In the genomic region with DNA sequence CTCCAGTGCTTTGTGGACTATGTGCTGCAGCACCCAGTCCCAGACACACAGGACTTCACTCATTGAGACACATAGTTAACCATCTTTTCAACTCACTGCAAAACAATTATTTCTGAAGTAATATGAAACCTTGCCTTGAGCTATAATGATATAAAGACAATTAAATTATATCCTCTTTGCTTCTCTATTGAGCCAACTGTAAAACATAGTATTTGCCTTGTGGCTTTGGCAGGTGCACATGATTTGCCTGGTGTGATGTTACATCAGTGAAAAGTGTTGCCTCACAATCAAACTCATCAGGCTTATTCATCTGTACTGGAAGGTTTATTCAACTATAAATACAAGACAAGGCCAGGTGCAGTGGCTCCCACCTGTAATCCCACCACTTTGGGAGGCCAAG, we compare ENCODE assay signal across 13 cellular contexts.
A peak's percentile ranks its signal among the peaks of the same experiment; 100 is the strongest.
DNase-seq lines count a peak whose midpoint lies in the region; ATAC-seq, FAIRE-seq and TF ChIP-seq lines count a peak whose summit lies in the region.
"Had no signal": no experiment of that assay in that cellular context is flagged by ENCODE, and none has a peak within 500 bp of the region (broad histone marks: within the 10 kb centered on the region; RNA-seq: fewer than 3 reads in every experiment).

No MANE protein-coding gene starts in this region.

- H3K27ac ChIP-seq in K562 (ENCODE audit: extremely low read depth, low read depth, low read length) (no peak overlapping the region), endodermal cell (ENCODE audit: low read depth, low read length) (no peak overlapping the region)
- H3K27ac ChIP-seq in CD4-positive, alpha-beta memory T cell (ENCODE audit: low read depth, low read length), result no peak overlapping the region
- H3K27ac ChIP-seq: sigmoid colon had no signal

- H3K27me3 ChIP-seq in K562 (ENCODE audit: control insufficient read depth in 2 of 2, insufficient read depth in 2 of 2, low read length in 2 of 2) (no peaks in the 10 kb centered on the region), endodermal cell (ENCODE audit: control insufficient read depth, insufficient read depth, low read length, poor library complexity, severe bottlenecking) (no peaks in the 10 kb centered on the region)
- no peaks in the 10 kb centered on the region for H3K27me3 ChIP-seq in CD4-positive, alpha-beta memory T cell (ENCODE audit: insufficient read depth, low read length)
- H3K27me3 ChIP-seq: sigmoid colon had no signal

- H3K9me3 Mint-ChIP-seq in stimulated activated effector memory CD8-positive, alpha-beta T cell treated with anti-CD3 and anti-CD28 coated beads, Interleukin-12 subunit alpha, Interleukin-12 subunit beta, amount 100 ng/mL, for 72 hours, result no peaks in the 10 kb centered on the region
- no peaks in the 10 kb centered on the region for H3K9me3 Mint-ChIP-seq in CD4-positive, alpha-beta memory T cell
- no peaks in the 10 kb centered on the region for H3K9me3 Mint-ChIP-seq in endodermal cell
- H3K9me3 Mint-ChIP-seq: CD4-positive, CD25-positive, alpha-beta regulatory T cell; nephron progenitor cell had no signal

- no peaks in the 10 kb centered on the region for H3K27me3 Mint-ChIP-seq in CD4-positive, alpha-beta memory T cell
- H3K27me3 Mint-ChIP-seq in endodermal cell (ENCODE audit: insufficient read depth), result no peaks in the 10 kb centered on the region
- H3K27me3 Mint-ChIP-seq: CD4-positive, CD25-positive, alpha-beta regulatory T cell had no signal

- H3K4me2 ChIP-seq in K562 (ENCODE audit: insufficient read depth, low read length), result no peak overlapping the region

- no peak for TF ChIP-seq EP300 in K562 (IDR thresholded peaks at IDR 0.05; ENCODE audit: low read length)

- DNase-seq in NCI-H1105 (lab: John Stamatoyannopoulos, UW), result peak; percentile 79
- peak; percentile 68 for DNase-seq in NCI-H345 treated with DMSO at 0.1 percent for 48 hours (lab: John Stamatoyannopoulos, UW; ENCODE audit: unreplicated experiment)
- DNase-seq in K562 (ENCODE audit: extremely low read depth in 1 of 4, low spot score in 3 of 4), result no peak
- no peak for DNase-seq in stimulated activated effector memory CD8-positive, alpha-beta T cell treated with anti-CD3 and anti-CD28 coated beads, Interleukin-12 subunit alpha, Interleukin-12 subunit beta, amount 100 ng/mL, for 72 hours (ENCODE audit: low spot score in 2 of 2)
- no peak for DNase-seq in CD4-positive, alpha-beta memory T cell
- no peak for DNase-seq in NCI-H2227 (lab: John Stamatoyannopoulos, UW; ENCODE audit: unreplicated experiment)
- DNase-seq in endodermal cell, result no peak
- DNase-seq: activated naive CD4-positive, alpha-beta T cell; CD4-positive, CD25-positive, alpha-beta regulatory T cell; central memory CD4-positive, alpha-beta T cell; head of caudate nucleus; nephron progenitor cell; sigmoid colon had no signal

- no peaks in the 10 kb centered on the region for H3K9me1 ChIP-seq in K562 (ENCODE audit: control insufficient read depth, insufficient read depth, low read length)

- in situ Hi-C loops in K562 (cut with MboI), result no loop called here

- TF ChIP-seq POLR2A in K562 (conservative IDR thresholded peaks at IDR 0.05), result no peak

- no peak overlapping the region for H3K9ac ChIP-seq in K562 (ENCODE audit: insufficient read depth in 1 of 2, low read depth in 2 of 2, low read length in 2 of 2)
- no peak overlapping the region for H3K9ac ChIP-seq in endodermal cell (ENCODE audit: extremely low read depth, low read length, poor library complexity, severe bottlenecking)

- TF ChIP-seq CTCF in K562 (IDR thresholded peaks at IDR 0.05 in 2 of 3, conservative IDR thresholded peaks at IDR 0.05 in 1 of 3; ENCODE audit: insufficient read depth in 2 of 3, low read depth in 1 of 3, low read length in 3 of 3), result no peak
- no peak for TF ChIP-seq CTCF in endodermal cell (conservative IDR thresholded peaks at IDR 0.05)

- ATAC-seq in K562, result peak; percentile 12; the same call in 1 of the 3 replicates
- ATAC-seq in stimulated activated effector memory CD8-positive, alpha-beta T cell treated with anti-CD3 and anti-CD28 coated beads, Interleukin-12 subunit alpha, Interleukin-12 subunit beta, amount 100 ng/mL, for 72 hours, result no peak

- peaks cover 5% of the 10 kb centered on the region; the same call in 1 of the 3 replicates for H3K79me2 ChIP-seq in K562 (ENCODE audit: control insufficient read depth, insufficient read depth, low read length)

- intact Hi-C loops in K562 (cut with micrococcal nuclease), result no loop called here
- intact Hi-C loops in CD4-positive, alpha-beta memory T cell (cut with micrococcal nuclease), result no loop called here

- H3K4me3 Mint-ChIP-seq in stimulated activated effector memory CD8-positive, alpha-beta T cell treated with anti-CD3 and anti-CD28 coated beads, Interleukin-12 subunit alpha, Interleukin-12 subunit beta, amount 100 ng/mL, for 72 hours, result no peak overlapping the region
- no peak overlapping the region for H3K4me3 Mint-ChIP-seq in CD4-positive, alpha-beta memory T cell
- H3K4me3 Mint-ChIP-seq in endodermal cell, result no peak overlapping the region
- H3K4me3 Mint-ChIP-seq: CD4-positive, CD25-positive, alpha-beta regulatory T cell; nephron progenitor cell had no signal

- TF ChIP-seq RAD21 in K562 (CRISPR knock-in tag; conservative IDR thresholded peaks at IDR 0.05 in 1 of 2, IDR thresholded peaks at IDR 0.05 in 1 of 2), result no peak

- POLR2A ChIA-PET in K562 (lab: Yijun Ruan, JAX), result interaction anchor here (1.3 to 1.6 kb wide), 2 partner anchors 13 to 75 kb away, joined by 3 to 8 read pairs; no protein-coding TSS in a partner anchor
- POLR2A ChIA-PET in CD4-positive, alpha-beta memory T cell (lab: Charles Lee; ENCODE audit: partially characterized antibody), result interaction anchor here (1.3 kb wide), 1 partner anchor 80 kb away, joined by 7 read pairs; a partner anchor contains a TSS

- BruUV-seq in K562 (replicated peaks; lab: Mats Ljungman, UMichigan), result no TSS peak

- H2AFZ ChIP-seq in K562 (ENCODE audit: low read depth, low read length), result no peak overlapping the region

- H3K36me3 Mint-ChIP-seq in stimulated activated effector memory CD8-positive, alpha-beta T cell treated with anti-CD3 and anti-CD28 coated beads, Interleukin-12 subunit alpha, Interleukin-12 subunit beta, amount 100 ng/mL, for 72 hours, result peaks cover 10% of the 10 kb centered on the region
- peaks cover 38 to 40% of the 10 kb centered on the region in 2 donors for H3K36me3 Mint-ChIP-seq in CD4-positive, alpha-beta memory T cell
- no peaks in the 10 kb centered on the region for H3K36me3 Mint-ChIP-seq in endodermal cell (ENCODE audit: low read depth)

- FAIRE-seq in K562 (lab: Jason Lieb, UNC), result no peak

- peak overlapping the region; percentile 9 for H3K27ac Mint-ChIP-seq in stimulated activated effector memory CD8-positive, alpha-beta T cell treated with anti-CD3 and anti-CD28 coated beads, Interleukin-12 subunit alpha, Interleukin-12 subunit beta, amount 100 ng/mL, for 72 hours
- H3K27ac Mint-ChIP-seq in CD4-positive, alpha-beta memory T cell, result peak overlapping the region in 2 of 7 donors; percentile 80 to 83
- H3K27ac Mint-ChIP-seq in endodermal cell, result no peak overlapping the region
- H3K27ac Mint-ChIP-seq: nephron progenitor cell had no signal

- H3K4me1 ChIP-seq in K562 (replicated peaks in 1 of 2; ENCODE audit: control insufficient read depth in 2 of 2, insufficient read depth in 2 of 2, low read length in 2 of 2) (peaks cover 9 to 26% of the 10 kb centered on the region in 2 experiments; a peak in 4 of 5 replicates), endodermal cell (ENCODE audit: control insufficient read depth, insufficient read depth, low read length) (no peaks in the 10 kb centered on the region)
- no peaks in the 10 kb centered on the region for H3K4me1 ChIP-seq in CD4-positive, alpha-beta memory T cell (ENCODE audit: insufficient read depth, low read length)

- peaks cover 21% of the 10 kb centered on the region for H3K4me1 Mint-ChIP-seq in stimulated activated effector memory CD8-positive, alpha-beta T cell treated with anti-CD3 and anti-CD28 coated beads, Interleukin-12 subunit alpha, Interleukin-12 subunit beta, amount 100 ng/mL, for 72 hours
- peaks cover 7 to 13% (median 11%) of the 10 kb centered on the region in 4 donors for H3K4me1 Mint-ChIP-seq in CD4-positive, alpha-beta memory T cell
- H3K4me1 Mint-ChIP-seq in endodermal cell, result peaks cover 3% of the 10 kb centered on the region
- H3K4me1 Mint-ChIP-seq: nephron progenitor cell had no signal

- H3K9me3 ChIP-seq in K562 (replicated peaks; ENCODE audit: control insufficient read depth, insufficient read depth, low read depth, low read length) (no peaks in the 10 kb centered on the region), endodermal cell (ENCODE audit: control insufficient read depth, low read length) (no peaks in the 10 kb centered on the region)
- no peaks in the 10 kb centered on the region for H3K9me3 ChIP-seq in CD4-positive, alpha-beta memory T cell (ENCODE audit: control insufficient read depth in 1 of 2, low read length in 2 of 2)
- H3K9me3 ChIP-seq: sigmoid colon had no signal

- H3K36me3 ChIP-seq in K562 (ENCODE audit: control insufficient read depth, insufficient read depth, low read length), result peaks cover 7% of the 10 kb centered on the region; the same call in 2 of the 3 replicates
- H3K36me3 ChIP-seq in CD4-positive, alpha-beta memory T cell (ENCODE audit: insufficient read depth, low read length), result peaks cover 11% of the 10 kb centered on the region
- no peaks in the 10 kb centered on the region for H3K36me3 ChIP-seq in endodermal cell (ENCODE audit: control insufficient read depth, insufficient read depth, low read length)

- no peaks in the 10 kb centered on the region for H4K20me1 ChIP-seq in K562 (replicated peaks; ENCODE audit: control insufficient read depth, insufficient read depth, low read length)

- H3K4me3 ChIP-seq in K562 (no peak overlapping the region), endodermal cell (ENCODE audit: low read length) (no peak overlapping the region)
- no peak overlapping the region for H3K4me3 ChIP-seq in CD4-positive, alpha-beta memory T cell (ENCODE audit: low read length in 2 of 2)
- H3K4me3 ChIP-seq: sigmoid colon had no signal

- CTCF ChIA-PET in K562 (lab: Yijun Ruan, JAX; ENCODE audit: low intra/inter-chr PET ratio), result no interaction called here
- CTCF ChIA-PET in CD4-positive, alpha-beta memory T cell (lab: Charles Lee; ENCODE audit: partially characterized antibody), result interaction anchor here (0.6 kb wide), 1 partner anchor 13 kb away, joined by 4 read pairs; no protein-coding TSS in a partner anchor

TF ChIP-seq in K562, 482 proteins besides CTCF, POLR2A, EP300 and RAD21 (continues in another document):
- no peak for TF ChIP-seq TARDBP (IDR thresholded peaks at IDR 0.05)
- no peak for TF ChIP-seq GTF2E2 (tag; IDR thresholded peaks at IDR 0.05)
- TF ChIP-seq YBX1 (IDR thresholded peaks at IDR 0.05), result no peak
- no peak for TF ChIP-seq BCOR (IDR thresholded peaks at IDR 0.05)
- TF ChIP-seq SNRNP70 (optimal IDR thresholded peaks at IDR 0.05; ENCODE audit: low read depth, low read length), result no peak
- no peak for TF ChIP-seq SRSF1 (IDR thresholded peaks at IDR 0.05; ENCODE audit: low read depth, low read length)
- no peak for TF ChIP-seq ZBTB8A (IDR thresholded peaks at IDR 0.05; ENCODE audit: partially characterized antibody)
- no peak for TF ChIP-seq ZNF143 (CRISPR knock-in tag; IDR thresholded peaks at IDR 0.05)
- TF ChIP-seq SPI1 (IDR thresholded peaks at IDR 0.05; ENCODE audit: borderline replicate concordance, low read depth, low read length), result no peak
- TF ChIP-seq NUFIP1 (IDR thresholded peaks at IDR 0.05; ENCODE audit: partially characterized antibody), result no peak

Comparison
In these comparisons a context has a peak if more than half of its experiments do, and no peak if none do; other contexts are left out.
1. DNase-seq: peak in NCI-H1105 (single experiment) and NCI-H345 treated with DMSO at 0.1 percent for 48 hours (single experiment); none in K562 (0 of 4), stimulated activated effector memory CD8-positive, alpha-beta T cell treated with anti-CD3 and anti-CD28 coated beads, Interleukin-12 subunit alpha, Interleukin-12 subunit beta, amount 100 ng/mL, for 72 hours (0 of 2), CD4-positive, alpha-beta memory T cell (0 of 5), NCI-H2227 (single experiment) and endodermal cell (single experiment).